ENCODE assay signal across 18 cellular contexts in the genomic region with DNA sequence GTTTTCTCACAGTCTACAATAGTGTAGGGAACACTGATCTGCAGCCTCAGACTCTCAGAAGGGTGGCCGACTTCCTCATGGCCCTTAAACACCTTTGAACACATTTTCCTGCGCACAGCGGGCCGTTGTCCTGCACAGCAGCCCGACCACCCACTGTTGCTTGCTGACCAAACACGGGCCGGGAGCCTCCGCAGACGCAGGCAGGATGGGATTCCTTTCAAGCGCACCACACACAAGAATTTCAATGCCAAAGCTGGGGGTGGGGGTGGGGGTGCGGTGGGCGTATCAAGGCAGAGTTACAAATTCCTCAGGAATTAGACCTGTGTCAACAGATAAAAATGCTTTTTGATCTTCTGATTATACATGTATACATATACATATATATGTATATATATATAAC.
A peak's percentile ranks its signal among the peaks of the same experiment; 100 is the strongest.
DNase-seq lines count a peak whose midpoint lies in the region; ATAC-seq, FAIRE-seq and TF ChIP-seq lines count a peak whose summit lies in the region.
"Had no signal": no experiment of that assay in that cellular context is flagged by ENCODE, and none has a peak within 500 bp of the region (broad histone marks: within the 10 kb centered on the region; RNA-seq: fewer than 3 reads in every experiment).

No MANE protein-coding gene starts in this region.

- H3K27ac ChIP-seq in A673 (ENCODE audit: low read depth, low read length, poor library complexity, severe bottlenecking) (peak overlapping the region; percentile 38), HUES48 (ENCODE audit: low read depth, low read length) (peak overlapping the region; percentile 82)
- H3K27ac ChIP-seq: cardiac muscle cell, psoas muscle, SK-N-MC had no signal

- H3K4me3 ChIP-seq in A673 (ENCODE audit: low read depth, low read length, poor library complexity, severe bottlenecking) (no peak overlapping the region), HUES48 (ENCODE audit: low read depth, low read length) (peak overlapping the region; percentile 38), bronchial epithelial cell (ENCODE audit: low read depth, low read length) (no peak overlapping the region)
- H3K4me3 ChIP-seq: cardiac muscle cell, psoas muscle, SK-N-MC had no signal

- TF ChIP-seq CTCF in A673 (conservative IDR thresholded peaks at IDR 0.05; ENCODE audit: low read depth, low read length) (no peak), bronchial epithelial cell (IDR thresholded peaks at IDR 0.05; ENCODE audit: insufficient read depth, low read length, severe bottlenecking) (no peak), D721Med (IDR thresholded peaks at IDR 0.05; ENCODE audit: insufficient read depth, missing control alignments) (no peak)

- CTCF ChIA-PET in A673 (lab: Charles Lee) = no interaction called here

- H3K27me3 ChIP-seq in A673 (replicated peaks; ENCODE audit: insufficient read depth, low read depth, low read length, poor library complexity) (no peaks in the 10 kb centered on the region), HUES48 (ENCODE audit: control insufficient read depth, insufficient read depth, low read length) (no peaks in the 10 kb centered on the region), bronchial epithelial cell (ENCODE audit: control insufficient read depth, insufficient read depth, low read length) (no peaks in the 10 kb centered on the region)
- H3K27me3 ChIP-seq: cardiac muscle cell had no signal

- intact Hi-C loops in A673 (cut with micrococcal nuclease; ENCODE audit: unreplicated experiment) = no loop called here

- H3K9me3 ChIP-seq in A673 (ENCODE audit: low read depth, low read length, poor library complexity, severe bottlenecking) (no peaks in the 10 kb centered on the region), HUES48 (ENCODE audit: control insufficient read depth, insufficient read depth, low read length) (no peaks in the 10 kb centered on the region)
- H3K9me3 ChIP-seq: psoas muscle had no signal

- ATAC-seq in HG03571 (IDR thresholded peaks at IDR 0.05; ENCODE audit: unreplicated experiment) (no peak), GM21381 (IDR thresholded peaks at IDR 0.05; ENCODE audit: unreplicated experiment) (no peak)
- ATAC-seq: psoas muscle had no signal

- POLR2A ChIA-PET in A673 (lab: Charles Lee; ENCODE audit: low non-redundant PET) = no interaction called here

- H3K9ac ChIP-seq in HUES48 (ENCODE audit: low read depth, low read length) = peak overlapping the region; percentile 3

- BruUV-seq in A673 (replicated peaks; lab: Mats Ljungman, UMichigan) = no TSS peak

- no peak for DNase-seq in A673 (ENCODE audit: low spot score)
- peak; percentile 19 for DNase-seq in bronchial epithelial cell (ENCODE audit: low read depth)
- DNase-seq in left kidney (ENCODE audit: low read depth, low spot score) = peak; percentile 67
- no peak for DNase-seq in D721Med (ENCODE audit: insufficient read length, low spot score)
- no peak for DNase-seq in stimulated activated CD4-positive, alpha-beta T cell treated with anti-CD3 and anti-CD28 coated beads, Interleukin-4, amount 100 ng/mL, for 4 hours
- DNase-seq: activated B cell treated with CpG ODN at 0.5 μM for 24 hours; DMS53; Kasumi-1; NCI-H2029 treated with DMSO at 0.1 percent for 48 hours; psoas muscle; stimulated activated CD4-positive, alpha-beta T cell treated with anti-CD3 and anti-CD28 coated beads, Interleukin-4, amount 100 ng/mL, for 24 hours; stimulated activated naive CD4-positive, alpha-beta T cell treated with Interleukin-2 at 50 U/mL for 16 hours had no signal

- H3K36me3 ChIP-seq in A673 (ENCODE audit: insufficient read depth, low read length, poor library complexity, severe bottlenecking) (no peaks in the 10 kb centered on the region), HUES48 (ENCODE audit: control insufficient read depth, insufficient read depth, low read length) (no peaks in the 10 kb centered on the region), bronchial epithelial cell (ENCODE audit: control insufficient read depth, insufficient read depth, low read length) (no peaks in the 10 kb centered on the region)
- H3K36me3 ChIP-seq: cardiac muscle cell had no signal

- H3K4me1 ChIP-seq in A673 (ENCODE audit: insufficient read depth, low read length, poor library complexity, severe bottlenecking) (peaks cover 22% of the 10 kb centered on the region), HUES48 (ENCODE audit: control insufficient read depth, insufficient read depth, low read length) (peaks cover 47% of the 10 kb centered on the region)

- FAIRE-seq in bronchial epithelial cell (lab: Jason Lieb, UNC) (no peak), D721Med (lab: Jason Lieb, UNC) (no peak)
- FAIRE-seq: endothelial cell of umbilical vein had no signal

Comparison
In these comparisons a context has a peak if more than half of its experiments do, and no peak if none do; other contexts are left out.
1. DNase-seq: peak in bronchial epithelial cell (single experiment) and left kidney (single experiment); none in A673 (single experiment), D721Med (single experiment) and stimulated activated CD4-positive, alpha-beta T cell treated with anti-CD3 and anti-CD28 coated beads, Interleukin-4, amount 100 ng/mL, for 4 hours (0 of 2).